Comparison of ENCODE assay signal across 9 cellular contexts in genomic region chr2:102091121-102091520, GRCh38. TPM values are rescaled to one million over a fixed set of nuclear protein-coding genes. Genes with fewer than 3 reads are reported as not detected.
"Had no signal": no experiment of that assay in that cellular context is flagged by ENCODE, and none has a peak within 500 bp of the region (broad histone marks: within the 10 kb centered on the region; RNA-seq: fewer than 3 reads in every experiment).

No MANE protein-coding gene starts in this region.

- DNase-seq: GM23248, GOT3, H7, HFFc6 had no signal

- H2AFZ ChIP-seq: GM23248 had no signal

- ATAC-seq: HCT116, HepG2 had no signal

- H3K4me3 ChIP-seq: GM23248, HAP-1 had no signal

- H3K27ac ChIP-seq: GM23248, HL-60 had no signal

- FAIRE-seq: HepG2 had no signal

- H3K36me3 ChIP-seq: HAP-1 had no signal

- H3K4me1 ChIP-seq: HAP-1 had no signal

- H3K9ac ChIP-seq: GM23248 had no signal

- H3K9me3 ChIP-seq: HAP-1 had no signal

RNA-seq across cellular contexts. Expression of gene IL1R1, which starts 51.4 kb away (rescaled TPM):
- polyA plus RNA-seq: IgD-negative memory B cell had no signal
